In genomic region chr6:52000064-52000463, GRCh38 we compare ENCODE assay signal across 16 cellular contexts.
DNase-seq lines count a peak whose midpoint lies in the region; TF ChIP-seq lines count a peak whose summit lies in the region.
"Had no signal": no experiment of that assay in that cellular context is flagged by ENCODE, and none has a peak within 500 bp of the region (broad histone marks: within the 10 kb centered on the region; RNA-seq: fewer than 3 reads in every experiment).

No MANE protein-coding gene starts in this region.

- no peak overlapping the region for H4K8ac ChIP-seq in trophoblast cell (ENCODE audit: low read depth, low read length)

- H3K79me2 ChIP-seq in trophoblast cell (ENCODE audit: control insufficient read depth, insufficient read depth, low read length, poor library complexity) (no peaks in the 10 kb centered on the region), smooth muscle cell (ENCODE audit: low read depth) (no peaks in the 10 kb centered on the region)

- H3K18ac ChIP-seq in trophoblast cell (ENCODE audit: low read length): no peak overlapping the region

- H3K4ac ChIP-seq in trophoblast cell (ENCODE audit: low read depth, low read length): no peak overlapping the region

- no peaks in the 10 kb centered on the region for H4K20me1 ChIP-seq in smooth muscle cell (ENCODE audit: low read depth)

- H2BK120ac ChIP-seq in trophoblast cell (ENCODE audit: insufficient read depth, low read length, poor library complexity): no peak overlapping the region

- no peak overlapping the region for H3K27ac ChIP-seq in trophoblast cell (ENCODE audit: low read depth, low read length)
- H3K27ac ChIP-seq in smooth muscle cell (ENCODE audit: low read depth): no peak overlapping the region

- H3K4me3 ChIP-seq in epithelial cell of proximal tubule (ENCODE audit: low read depth, low read length) (no peak overlapping the region), trophoblast cell (ENCODE audit: low read depth, low read length) (no peak overlapping the region), smooth muscle cell (no peak overlapping the region)
- H3K4me3 ChIP-seq: MG63 had no signal

- DNase-seq in Daoy (ENCODE audit: low read depth) (peak; percentile 66), NCI-H69 (lab: John Stamatoyannopoulos, UW) (peak; percentile 10), epithelial cell of proximal tubule (ENCODE audit: low read depth) (peak; percentile 77), trophoblast cell (peak; percentile 5 to 28), smooth muscle cell (lab: John Stamatoyannopoulos, UW; ENCODE audit: unreplicated experiment) (no peak)
- DNase-seq in stimulated activated CD4-positive, alpha-beta T cell treated with anti-CD3 and anti-CD28 coated beads, Interleukin-12 subunit alpha, Interleukin-12 subunit beta, amount 100 ng/mL, for 4 hours: no peak
- no peak for DNase-seq in stimulated activated CD8-positive, alpha-beta memory T cell treated with anti-CD3 and anti-CD28 coated beads, Interleukin-4, amount 100 ng/mL, for 48 hours
- DNase-seq: C1 segment of cervical spinal cord; CD8-positive, alpha-beta memory T cell; DND-41; HCEC 1CT; Karpas-422; MG63; NCI-H1694 treated with DMSO at 0.1 percent for 48 hours; NCI-H510A; NCI-H774 had no signal

- H3K27me3 ChIP-seq in trophoblast cell (ENCODE audit: insufficient read depth, low read length) (no peaks in the 10 kb centered on the region), smooth muscle cell (ENCODE audit: low read depth) (no peaks in the 10 kb centered on the region)

- TF ChIP-seq CTCF in epithelial cell of proximal tubule (conservative IDR thresholded peaks at IDR 0.05; ENCODE audit: low read depth, low read length) (no peak), smooth muscle cell (IDR thresholded peaks at IDR 0.05; ENCODE audit: borderline replicate concordance, insufficient read depth, poor library complexity, severe bottlenecking) (no peak)

- no peaks in the 10 kb centered on the region for H3F3A ChIP-seq in smooth muscle cell (ENCODE audit: low read depth)

- no peaks in the 10 kb centered on the region for H3K79me1 ChIP-seq in trophoblast cell (ENCODE audit: low read length)

- H3K14ac ChIP-seq in trophoblast cell (ENCODE audit: low read length): no peak overlapping the region

- H3K23ac ChIP-seq in trophoblast cell (ENCODE audit: low read length): no peak overlapping the region

- H3K9ac ChIP-seq in trophoblast cell (ENCODE audit: low read length): no peak overlapping the region
- H3K9ac ChIP-seq in smooth muscle cell (ENCODE audit: low read depth): no peak overlapping the region

- H4K12ac ChIP-seq in trophoblast cell (ENCODE audit: low read depth, low read length): no peak overlapping the region

- H3K9me3 ChIP-seq in trophoblast cell (ENCODE audit: insufficient read depth, low read depth, low read length) (no peaks in the 10 kb centered on the region), smooth muscle cell (replicated peaks; ENCODE audit: low read depth) (no peaks in the 10 kb centered on the region)
- H3K9me3 ChIP-seq: MG63 had no signal

- no peak overlapping the region for H2BK5ac ChIP-seq in trophoblast cell (ENCODE audit: low read depth, low read length, poor library complexity)

- H3K4me1 ChIP-seq in trophoblast cell (ENCODE audit: control insufficient read depth in 1 of 2, insufficient read depth in 2 of 2, low read length in 2 of 2) (no peaks in the 10 kb centered on the region), smooth muscle cell (ENCODE audit: low read depth) (peaks cover 8% of the 10 kb centered on the region)

- H3K36me3 ChIP-seq in trophoblast cell (ENCODE audit: control insufficient read depth in 1 of 2, insufficient read depth in 2 of 2, low read length in 2 of 2) (no peaks in the 10 kb centered on the region), smooth muscle cell (ENCODE audit: low read depth) (no peaks in the 10 kb centered on the region)
- H3K36me3 ChIP-seq: MG63 had no signal

- H2BK12ac ChIP-seq in trophoblast cell (ENCODE audit: low read length): no peak overlapping the region

- H2AFZ ChIP-seq in trophoblast cell (ENCODE audit: insufficient read depth, low read length, poor library complexity) (no peak overlapping the region), smooth muscle cell (ENCODE audit: low read depth) (no peak overlapping the region)

- H3K4me2 ChIP-seq in trophoblast cell (ENCODE audit: low read length): no peak overlapping the region
- H3K4me2 ChIP-seq in smooth muscle cell: no peak overlapping the region

- H2AK5ac ChIP-seq in trophoblast cell (ENCODE audit: low read length): no peak overlapping the region

- H4K91ac ChIP-seq in trophoblast cell (ENCODE audit: low read depth, low read length): no peak overlapping the region

- no CpG with 5 or more reads among the region's 3 CpGs for WGBS in trophoblast cell (ENCODE audit: extremely low coverage, insufficient coverage, insufficient read length)
- WGBS in smooth muscle cell (ENCODE audit: low lambda C conversion rate): 73% methylated on average over 3 of the region's 3 CpGs

Comparison
In these comparisons a context has a peak if more than half of its experiments do, and no peak if none do; other contexts are left out.
1. DNase-seq: peak in Daoy (single experiment), NCI-H69 (single experiment), epithelial cell of proximal tubule (single experiment) and trophoblast cell (2 of 2); none in smooth muscle cell (single experiment), stimulated activated CD4-positive, alpha-beta T cell treated with anti-CD3 and anti-CD28 coated beads, Interleukin-12 subunit alpha, Interleukin-12 subunit beta, amount 100 ng/mL, for 4 hours (single experiment) and stimulated activated CD8-positive, alpha-beta memory T cell treated with anti-CD3 and anti-CD28 coated beads, Interleukin-4, amount 100 ng/mL, for 48 hours (single experiment).